In the genomic region with DNA sequence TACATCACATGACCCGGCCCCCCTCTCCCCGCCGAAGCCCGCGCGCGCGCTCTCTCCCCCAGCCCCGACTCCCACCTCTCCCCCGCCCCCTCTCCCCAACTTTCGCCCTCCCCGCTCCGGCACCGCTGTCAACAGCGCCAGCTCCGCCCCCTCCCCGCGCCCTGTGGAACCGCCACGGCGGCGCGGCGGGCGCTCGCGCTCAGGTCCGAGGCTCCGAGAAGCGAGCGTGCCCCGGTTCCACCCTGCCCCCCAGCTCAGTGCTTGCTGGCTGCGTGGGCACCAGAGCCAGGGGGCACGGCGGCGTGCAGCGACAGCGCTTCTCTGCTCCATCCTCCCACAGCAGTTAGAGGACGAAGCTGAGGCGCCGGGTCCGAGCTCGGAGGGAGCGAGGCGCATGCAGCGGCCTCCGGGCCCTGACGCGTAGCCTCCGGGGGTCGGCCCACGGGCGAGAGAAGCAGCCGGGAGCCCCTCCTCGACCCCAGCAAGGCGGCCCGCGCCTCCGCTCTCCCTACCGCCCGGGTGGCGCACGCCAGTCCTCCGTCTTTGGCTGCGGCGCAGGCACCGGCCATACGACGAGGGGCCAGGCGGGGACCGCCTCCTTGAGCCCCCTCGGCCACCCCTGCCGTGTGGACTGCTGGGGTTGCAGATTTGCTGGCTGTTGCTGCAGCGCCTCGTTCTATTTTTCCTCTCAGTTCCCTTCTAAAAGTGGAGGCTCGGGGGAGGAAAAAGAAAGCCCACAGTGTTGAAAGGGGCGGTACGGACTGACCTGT, we compare ENCODE assay signal across 8 cellular contexts.
DNase-seq lines count a peak whose midpoint lies in the region; ATAC-seq and TF ChIP-seq lines count a peak whose summit lies in the region.

No MANE protein-coding gene starts in this region.

- in situ Hi-C loops in HAP-1 (cut with MboI; ENCODE audit: low sequenced_read_pairs): no loop called here

- peak overlapping the region; percentile 97 for H3K27ac ChIP-seq in MM.1S (ENCODE audit: low read length)
- H3K27ac ChIP-seq in lung (ENCODE audit: low read depth in 1 of 2, low read length in 1 of 2): peak overlapping the region; percentile 98 to 100

- peak overlapping the region; percentile 98 for H3K9ac ChIP-seq in MM.1S (ENCODE audit: low read length)

- no peaks in the 10 kb centered on the region for H3K9me3 Mint-ChIP-seq in dendritic cell treated with granulocyte-macrophage colony-stimulating factor and Interleukin-4, amounts not matched to agents 40 ng/mL and 50 ng/mL, for 4 days

- H3K36me3 Mint-ChIP-seq in dendritic cell treated with granulocyte-macrophage colony-stimulating factor and Interleukin-4, amounts not matched to agents 40 ng/mL and 50 ng/mL, for 4 days (ENCODE audit: low read depth): peaks cover 32% of the 10 kb centered on the region

- H3K27me3 ChIP-seq in GM06990 (replicated peaks; ENCODE audit: control insufficient read depth, insufficient read depth, low read length) (no peaks in the 10 kb centered on the region; the same call in 1 of the 2 replicates), HAP-1 (ENCODE audit: low read depth) (no peaks in the 10 kb centered on the region), MM.1S (replicated peaks; ENCODE audit: insufficient read depth, low read length) (no peaks in the 10 kb centered on the region), lung (ENCODE audit: control insufficient read depth, insufficient read depth) (no peaks in the 10 kb centered on the region)

- intact Hi-C loops in dendritic cell treated with granulocyte-macrophage colony-stimulating factor and Interleukin-4, amounts not matched to agents 40 ng/mL and 50 ng/mL, for 4 days (cut with micrococcal nuclease): loop anchor here (2.0 to 5.0 kb wide), 2 partner anchors 128 to 788 kb away; a partner anchor contains a TSS

- H3K4me3 Mint-ChIP-seq in dendritic cell treated with granulocyte-macrophage colony-stimulating factor and Interleukin-4, amounts not matched to agents 40 ng/mL and 50 ng/mL, for 4 days: peak overlapping the region; percentile 90

- H3K4me3 ChIP-seq in GM06990 (replicated peaks; ENCODE audit: low read depth, low read length) (peak overlapping the region; percentile 74), HAP-1 (peak overlapping the region; percentile 90), MM.1S (ENCODE audit: low read length) (peak overlapping the region; percentile 77), lung (peak overlapping the region; percentile 97)

- peak overlapping the region; percentile 27; the same call in 1 of the 2 replicates for H2AFZ ChIP-seq in MM.1S (ENCODE audit: low read length)

- ATAC-seq in lung (ENCODE audit: insufficient read depth, low FRiP score): peak; percentile 57

- H3K79me2 ChIP-seq in MM.1S (ENCODE audit: low read length): peaks cover 40% of the 10 kb centered on the region

- DNase-seq in GM06990 (ENCODE audit: extremely low read depth, insufficient read length) (peak; percentile 86), HAP-1 (ENCODE audit: low spot score in 2 of 2) (peak; percentile 41 to 98), MM.1S (peak; percentile 84), lung (ENCODE audit: low spot score) (no peak), GM19238 (ENCODE audit: insufficient read length, low spot score) (no peak)
- peak; percentile 97 for DNase-seq in activated CD4-positive, alpha-beta T cell treated with anti-CD3 and anti-CD28 coated beads, Interleukin-2, amount 50 U/mL, for 1 hour
- peak; percentile 95 for DNase-seq in stimulated activated CD8-positive, alpha-beta memory T cell treated with anti-CD3 and anti-CD28 coated beads, Interleukin-15, amount 100 ng/mL, for 1 hour (ENCODE audit: low read depth)

- 0 to 1% methylated on average over 63 to 78 of the region's 78 CpGs for WGBS in lung, 2 donors

- H4K20me1 ChIP-seq in MM.1S (ENCODE audit: insufficient read depth, low read length): no peaks in the 10 kb centered on the region

- H3K4me1 ChIP-seq in HAP-1: peaks cover 20% of the 10 kb centered on the region
- H3K4me1 ChIP-seq in MM.1S (ENCODE audit: low read length): peaks cover 30% of the 10 kb centered on the region
- peaks cover 12 to 15% of the 10 kb centered on the region in 2 donors for H3K4me1 ChIP-seq in lung (ENCODE audit: control insufficient read depth in 2 of 2, insufficient read depth in 2 of 2, low read length in 2 of 2)

- peak overlapping the region; percentile 60; the same call in 1 of the 2 replicates for H3K4me2 ChIP-seq in MM.1S (ENCODE audit: low read depth, low read length)

- H3K4me1 Mint-ChIP-seq in dendritic cell treated with granulocyte-macrophage colony-stimulating factor and Interleukin-4, amounts not matched to agents 40 ng/mL and 50 ng/mL, for 4 days (ENCODE audit: low read depth): peaks cover 68% of the 10 kb centered on the region

- TF ChIP-seq CTCF in GM06990 (IDR thresholded peaks at IDR 0.05; ENCODE audit: insufficient read depth, low read length, poor library complexity, severe bottlenecking): no peak
- TF ChIP-seq CTCF in MM.1S (IDR thresholded peaks at IDR 0.05; ENCODE audit: low read length): no peak
- TF ChIP-seq CTCF in lung (IDR thresholded peaks at IDR 0.05; ENCODE audit: control extremely low read depth, extremely low read depth): no peak

- H3K9me3 ChIP-seq in HAP-1: no peaks in the 10 kb centered on the region
- H3K9me3 ChIP-seq in MM.1S (replicated peaks; ENCODE audit: insufficient read depth, low read length): no peaks in the 10 kb centered on the region
- peaks cover 0 to 3% of the 10 kb centered on the region in 2 donors for H3K9me3 ChIP-seq in lung (ENCODE audit: control insufficient read depth in 2 of 2, insufficient read depth in 1 of 2, low read length in 1 of 2)

- peaks cover 20% of the 10 kb centered on the region for H3F3A ChIP-seq in MM.1S (ENCODE audit: insufficient read depth, low read length)

- H3K27me3 Mint-ChIP-seq in dendritic cell treated with granulocyte-macrophage colony-stimulating factor and Interleukin-4, amounts not matched to agents 40 ng/mL and 50 ng/mL, for 4 days: peaks cover 16% of the 10 kb centered on the region

- peak overlapping the region; percentile 85 for H3K27ac Mint-ChIP-seq in dendritic cell treated with granulocyte-macrophage colony-stimulating factor and Interleukin-4, amounts not matched to agents 40 ng/mL and 50 ng/mL, for 4 days

- no peaks in the 10 kb centered on the region for H3K9me2 ChIP-seq in MM.1S (replicated peaks; ENCODE audit: insufficient read depth, low read length)

- H3K36me3 ChIP-seq in GM06990 (ENCODE audit: control insufficient read depth, insufficient read depth, low read length) (no peaks in the 10 kb centered on the region), HAP-1 (replicated peaks) (no peaks in the 10 kb centered on the region), MM.1S (replicated peaks; ENCODE audit: insufficient read depth, low read length) (no peaks in the 10 kb centered on the region), lung (ENCODE audit: control insufficient read depth in 2 of 2, insufficient read depth in 2 of 2, low read length in 2 of 2) (peaks cover 0 to 1% of the 10 kb centered on the region in 2 donors)

Comparison
In these comparisons a context has a peak if more than half of its experiments do, and no peak if none do; other contexts are left out.
1. DNase-seq: peak in GM06990 (single experiment), HAP-1 (2 of 2), MM.1S (single experiment), activated CD4-positive, alpha-beta T cell treated with anti-CD3 and anti-CD28 coated beads, Interleukin-2, amount 50 U/mL, for 1 hour (single experiment) and stimulated activated CD8-positive, alpha-beta memory T cell treated with anti-CD3 and anti-CD28 coated beads, Interleukin-15, amount 100 ng/mL, for 1 hour (single experiment); none in lung (single experiment) and GM19238 (single experiment).
2. Peak in every context shown above with its lines, with median percentiles within 50 percentile points of each other: H3K4me3 ChIP-seq.